ENCODE assay signal across 35 cellular contexts in the genomic region with DNA sequence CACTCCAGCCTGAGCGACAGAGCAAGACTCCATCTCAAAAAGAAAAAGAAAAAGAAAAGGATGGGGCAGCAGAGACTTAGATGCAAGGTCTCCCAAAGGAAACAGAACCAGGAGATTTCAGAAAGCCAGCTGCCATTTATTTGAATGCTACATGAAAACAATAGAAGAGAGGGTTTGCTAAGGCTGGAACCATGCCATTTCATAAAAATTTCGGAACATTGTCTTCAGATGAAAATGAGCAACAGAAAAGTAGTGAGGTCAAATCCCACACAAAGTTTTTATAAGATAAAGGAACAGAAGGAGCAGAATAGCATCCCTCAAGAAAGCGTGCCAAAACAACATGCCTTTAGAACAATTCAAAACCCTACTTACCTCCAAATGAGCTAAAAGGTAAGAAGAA.
A peak's percentile ranks its signal among the peaks of the same experiment; 100 is the strongest.
DNase-seq lines count a peak whose midpoint lies in the region; ATAC-seq, FAIRE-seq and TF ChIP-seq lines count a peak whose summit lies in the region.
"Had no signal": no experiment of that assay in that cellular context is flagged by ENCODE, and none has a peak within 500 bp of the region (broad histone marks: within the 10 kb centered on the region; RNA-seq: fewer than 3 reads in every experiment).

No MANE protein-coding gene starts in this region.

- H3K4me2 ChIP-seq in OCI-LY7 (ENCODE audit: low read length) (peak overlapping the region; percentile 49; the same call in 1 of the 2 replicates), endothelial cell of umbilical vein (ENCODE audit: insufficient read depth, low read length) (no peak overlapping the region)

- H3K9me3 Mint-ChIP-seq in activated naive CD8-positive, alpha-beta T cell treated with anti-CD3 and anti-CD28 coated beads, Interleukin-2, amount 50 U/mL, for 24 hours, result no peaks in the 10 kb centered on the region
- peaks cover 3% of the 10 kb centered on the region for H3K9me3 Mint-ChIP-seq in activated naive CD8-positive, alpha-beta T cell treated with anti-CD3 and anti-CD28 coated beads for 36 hours
- H3K9me3 Mint-ChIP-seq: effector memory CD8-positive, alpha-beta T cell; neural crest cell had no signal

- no peaks in the 10 kb centered on the region for H3K27me3 Mint-ChIP-seq in activated naive CD8-positive, alpha-beta T cell treated with anti-CD3 and anti-CD28 coated beads, Interleukin-2, amount 50 U/mL, for 24 hours
- no peaks in the 10 kb centered on the region for H3K27me3 Mint-ChIP-seq in activated naive CD8-positive, alpha-beta T cell treated with anti-CD3 and anti-CD28 coated beads for 36 hours
- H3K27me3 Mint-ChIP-seq: activated naive CD8-positive, alpha-beta T cell; effector memory CD8-positive, alpha-beta T cell had no signal

- POLR2A ChIA-PET in OCI-LY7 (lab: Charles Lee) (interaction anchor here (1.2 to 1.4 kb wide), 2 partner anchors 12 kb away, joined by 4 to 7 read pairs; no protein-coding TSS in a partner anchor), endothelial cell of umbilical vein (lab: Charles Lee) (no interaction called here)

- H3K9ac ChIP-seq in endothelial cell of umbilical vein (replicated peaks; ENCODE audit: extremely low read depth, insufficient read depth, low read length), result no peak overlapping the region
- H3K9ac ChIP-seq: GM23248, parathyroid adenoma had no signal

- H3K4me1 ChIP-seq in OCI-LY7 (ENCODE audit: insufficient read depth, low read length, poor library complexity, severe bottlenecking), result peaks cover 69% of the 10 kb centered on the region
- H3K4me1 ChIP-seq in endothelial cell of umbilical vein (ENCODE audit: control insufficient read depth, extremely low read depth, insufficient read depth, low read length), result peaks cover 16% of the 10 kb centered on the region
- peaks cover 29 to 44% of the 10 kb centered on the region in 2 donors for H3K4me1 ChIP-seq in thyroid gland
- H3K4me1 ChIP-seq: BE2C, uterus had no signal

- no peak for DNase-seq in activated naive CD8-positive, alpha-beta T cell treated with anti-CD3 and anti-CD28 coated beads, Interleukin-2, amount 50 U/mL, for 24 hours
- DNase-seq in activated naive CD8-positive, alpha-beta T cell treated with anti-CD3 and anti-CD28 coated beads for 36 hours, result no peak
- DNase-seq in OCI-LY7 (ENCODE audit: low spot score) (no peak), endothelial cell of umbilical vein (ENCODE audit: low read depth, low spot score) (peak; percentile 66), NCI-H2029 (lab: John Stamatoyannopoulos, UW) (no peak), thyroid gland (no peak), DMS79 (lab: John Stamatoyannopoulos, UW) (no peak)
- DNase-seq: ACHN; activated CD4-positive, alpha-beta T cell treated with anti-CD3 and anti-CD28 coated beads, Interleukin-2, amount 50 U/mL, for 4 hours; BE2C; caudate nucleus; COR-L47; cortex of kidney; DMS53; effector memory CD8-positive, alpha-beta T cell; erythroblast; foreskin fibroblast; GM23248; left lung; NCI-H1436 treated with DMSO at 0.1 percent for 48 hours; NCI-H446 treated with DMSO at 0.1 percent for 48 hours; NCI-H82; RPMI8226; SJCRH30; stomach; SW 1271; uterus; WERI-Rb-1 had no signal

- H4K20me1 ChIP-seq in OCI-LY7 (ENCODE audit: insufficient read depth, low read length), result no peaks in the 10 kb centered on the region
- no peaks in the 10 kb centered on the region for H4K20me1 ChIP-seq in endothelial cell of umbilical vein (replicated peaks; ENCODE audit: control insufficient read depth, extremely low read depth, insufficient read depth, low read length)

- H3K4me3 Mint-ChIP-seq in activated naive CD8-positive, alpha-beta T cell treated with anti-CD3 and anti-CD28 coated beads, Interleukin-2, amount 50 U/mL, for 24 hours, result no peak overlapping the region
- H3K4me3 Mint-ChIP-seq in activated naive CD8-positive, alpha-beta T cell treated with anti-CD3 and anti-CD28 coated beads for 36 hours, result no peak overlapping the region
- H3K4me3 Mint-ChIP-seq: activated naive CD8-positive, alpha-beta T cell; effector memory CD8-positive, alpha-beta T cell; neural crest cell had no signal

- no peak for TF ChIP-seq POLR2A in endothelial cell of umbilical vein (IDR thresholded peaks at IDR 0.05; ENCODE audit: low read depth, low read length)
- TF ChIP-seq POLR2A in thyroid gland (IDR thresholded peaks at IDR 0.05), result no peak

- H3K36me3 Mint-ChIP-seq in activated naive CD8-positive, alpha-beta T cell treated with anti-CD3 and anti-CD28 coated beads, Interleukin-2, amount 50 U/mL, for 24 hours (ENCODE audit: low read depth), result peaks cover 15% of the 10 kb centered on the region
- H3K36me3 Mint-ChIP-seq in activated naive CD8-positive, alpha-beta T cell treated with anti-CD3 and anti-CD28 coated beads for 36 hours, result peaks cover 22% of the 10 kb centered on the region

- H3K9me2 ChIP-seq in OCI-LY7 (ENCODE audit: insufficient read depth, low read length), result no peaks in the 10 kb centered on the region

- intact Hi-C loops in OCI-LY7 (cut with micrococcal nuclease; ENCODE audit: unreplicated experiment) (no loop called here), endothelial cell of umbilical vein (cut with micrococcal nuclease) (no loop called here), thyroid gland (cut with DNase I) (no loop called here)

- H3K27ac ChIP-seq in OCI-LY7 (ENCODE audit: low read depth, low read length, poor library complexity, severe bottlenecking) (peak overlapping the region; percentile 15), endothelial cell of umbilical vein (ENCODE audit: insufficient read depth, low read depth, low read length) (no peak overlapping the region), thyroid gland (no peak overlapping the region)
- H3K27ac ChIP-seq: ascending aorta, GM23248, left lung, SJCRH30, stomach, uterus, WERI-Rb-1 had no signal

- CTCF ChIA-PET in OCI-LY7 (lab: Charles Lee; ENCODE audit: unreplicated experiment), result no interaction called here
- CTCF ChIA-PET in endothelial cell of umbilical vein (lab: Charles Lee), result interaction anchor here (0.6 to 1.3 kb wide), 2 partner anchors 10 to 91 kb away, joined by 3 to 4 read pairs; no protein-coding TSS in a partner anchor

- no peaks in the 10 kb centered on the region for H3K9me3 ChIP-seq in OCI-LY7 (ENCODE audit: low read length)
- no peaks in the 10 kb centered on the region for H3K9me3 ChIP-seq in endothelial cell of umbilical vein (replicated peaks; ENCODE audit: control insufficient read depth, insufficient read depth, low read length)
- no peaks in the 10 kb centered on the region for H3K9me3 ChIP-seq in thyroid gland
- H3K9me3 ChIP-seq: ascending aorta, BE2C, left lung, SJCRH30, stomach, uterus had no signal

- H3K9me1 ChIP-seq in endothelial cell of umbilical vein (replicated peaks; ENCODE audit: control insufficient read depth, extremely low read depth, insufficient read depth, low read length), result no peaks in the 10 kb centered on the region

- H3K4me1 Mint-ChIP-seq in activated naive CD8-positive, alpha-beta T cell treated with anti-CD3 and anti-CD28 coated beads, Interleukin-2, amount 50 U/mL, for 24 hours, result peaks cover 47% of the 10 kb centered on the region
- H3K4me1 Mint-ChIP-seq in activated naive CD8-positive, alpha-beta T cell treated with anti-CD3 and anti-CD28 coated beads for 36 hours, result peaks cover 38% of the 10 kb centered on the region

- ATAC-seq in activated naive CD8-positive, alpha-beta T cell treated with anti-CD3 and anti-CD28 coated beads, Interleukin-2, amount 50 U/mL, for 24 hours, result no peak
- ATAC-seq: effector memory CD8-positive, alpha-beta T cell; left lung had no signal

- no peak overlapping the region for H3K4me3 ChIP-seq in OCI-LY7 (ENCODE audit: low read depth, low read length, poor library complexity, severe bottlenecking)
- H3K4me3 ChIP-seq in endothelial cell of umbilical vein (replicated peaks in 1 of 3; ENCODE audit: insufficient read depth in 1 of 3, low read depth in 1 of 3, low read length in 3 of 3), result no peak overlapping the region
- no peak overlapping the region for H3K4me3 ChIP-seq in thyroid gland (replicated peaks in 1 of 3)
- H3K4me3 ChIP-seq: ascending aorta, GM23248, left lung, SJCRH30, smooth muscle cell, stomach, uterus had no signal

- BruUV-seq in OCI-LY7 (replicated peaks; lab: Mats Ljungman, UMichigan), result no TSS peak
- BruUV-seq in endothelial cell of umbilical vein (replicated peaks; lab: Mats Ljungman, UMichigan), result no TSS peak

- peak; percentile 62 for FAIRE-seq in endothelial cell of umbilical vein (lab: Jason Lieb, UNC)
- FAIRE-seq: G401.6, islet of Langerhans had no signal

- TF ChIP-seq CTCF in OCI-LY7 (conservative IDR thresholded peaks at IDR 0.05; ENCODE audit: low read length), result no peak
- TF ChIP-seq CTCF in endothelial cell of umbilical vein (IDR thresholded peaks at IDR 0.05; ENCODE audit: extremely low read depth in 1 of 2, insufficient read depth in 1 of 2, low read depth in 1 of 2, low read length in 2 of 2), result no peak
- TF ChIP-seq CTCF in thyroid gland (IDR thresholded peaks at IDR 0.05), result no peak

- H3K79me2 ChIP-seq in OCI-LY7 (ENCODE audit: insufficient read depth, low read depth, low read length), result no peaks in the 10 kb centered on the region
- peaks cover 2% of the 10 kb centered on the region for H3K79me2 ChIP-seq in endothelial cell of umbilical vein (ENCODE audit: control insufficient read depth, insufficient read depth, low read length)

- 93% methylated on average over 3 of the region's 3 CpGs for WGBS in thyroid gland, 2 donors

- no peaks in the 10 kb centered on the region for H3K27me3 ChIP-seq in endothelial cell of umbilical vein (ENCODE audit: control insufficient read depth in 2 of 2, insufficient read depth in 2 of 2, low read length in 2 of 2)
- H3K27me3 ChIP-seq in thyroid gland, result no peaks in the 10 kb centered on the region
- H3K27me3 ChIP-seq: ascending aorta, BE2C, left lung, SJCRH30, stomach, uterus had no signal

- H2AFZ ChIP-seq in OCI-LY7 (ENCODE audit: low read length) (no peak overlapping the region; the same call in 1 of the 2 replicates), endothelial cell of umbilical vein (ENCODE audit: low read depth, low read length) (no peak overlapping the region)
- H2AFZ ChIP-seq: GM23248, parathyroid adenoma had no signal

- H3K36me3 ChIP-seq in OCI-LY7 (ENCODE audit: insufficient read depth, low read length), result no peaks in the 10 kb centered on the region; the same call in 1 of the 2 replicates
- H3K36me3 ChIP-seq in endothelial cell of umbilical vein (ENCODE audit: control insufficient read depth in 2 of 2, extremely low read depth in 1 of 2, insufficient read depth in 2 of 2, low read length in 2 of 2), result peaks cover 3 to 9% of the 10 kb centered on the region in 2 experiments
- no peaks in the 10 kb centered on the region for H3K36me3 ChIP-seq in thyroid gland
- H3K36me3 ChIP-seq: ascending aorta, BE2C, SJCRH30, uterus, WERI-Rb-1 had no signal

- dilution Hi-C loops in endothelial cell of umbilical vein (cut with MboI; ENCODE audit: extremely low pct_ligation_motif_present, low sequenced_read_pairs), result no loop called here

- H3K27ac Mint-ChIP-seq in activated naive CD8-positive, alpha-beta T cell treated with anti-CD3 and anti-CD28 coated beads, Interleukin-2, amount 50 U/mL, for 24 hours, result peak overlapping the region; percentile 33
- H3K27ac Mint-ChIP-seq in activated naive CD8-positive, alpha-beta T cell treated with anti-CD3 and anti-CD28 coated beads for 36 hours, result no peak overlapping the region
- H3K27ac Mint-ChIP-seq: activated naive CD8-positive, alpha-beta T cell; effector memory CD8-positive, alpha-beta T cell had no signal

TF ChIP-seq in endothelial cell of umbilical vein, 7 proteins besides CTCF, POLR2A, EP300 and RAD21 (continues in another document):
- no peak for TF ChIP-seq JUN (IDR thresholded peaks at IDR 0.05; ENCODE audit: borderline replicate concordance, insufficient read depth, insufficient read length, low read depth)
